ENCODE assay signal across 18 cellular contexts in genomic region chr9:131880828-131881227, GRCh38.
DNase-seq lines count a peak whose midpoint lies in the region; ATAC-seq, FAIRE-seq and TF ChIP-seq lines count a peak whose summit lies in the region.
"Had no signal": no experiment of that assay in that cellular context is flagged by ENCODE, and none has a peak within 500 bp of the region (broad histone marks: within the 10 kb centered on the region; RNA-seq: fewer than 3 reads in every experiment).

No MANE protein-coding gene starts in this region.

- H4K20me1 ChIP-seq in BLaER1 treated with 17β-estradiol and CSF1 and Interleukin-3, amounts not matched to agents 10 nM and 100 nM: peaks cover 0 to 12% (median 0%) of the 10 kb centered on the region in 11 experiments; a peak in 5 of 22 replicates
- no peaks in the 10 kb centered on the region for H4K20me1 ChIP-seq in H1 (replicated peaks in 1 of 2; ENCODE audit: control insufficient read depth in 1 of 2, insufficient read depth in 2 of 2, low read length in 2 of 2)

- no peak overlapping the region for H3K4me3 Mint-ChIP-seq in progenitor cell of endocrine pancreas (ENCODE audit: low read depth)
- H3K4me3 Mint-ChIP-seq: CD4-positive, CD25-positive, alpha-beta regulatory T cell had no signal

- H3K27ac Mint-ChIP-seq in progenitor cell of endocrine pancreas: no peak overlapping the region
- H3K27ac Mint-ChIP-seq in activated naive CD4-positive, alpha-beta T cell treated with anti-CD3 and anti-CD28 coated beads, Interleukin-2, amount 50 U/mL, for 72 hours: no peak overlapping the region
- H3K27ac Mint-ChIP-seq: CD4-positive, CD25-positive, alpha-beta regulatory T cell had no signal

- H2BK5ac ChIP-seq in H1 (ENCODE audit: low read depth, low read length): no peak overlapping the region

- ATAC-seq in activated naive CD4-positive, alpha-beta T cell treated with anti-CD3 and anti-CD28 coated beads, Interleukin-2, amount 50 U/mL, for 72 hours: no peak
- ATAC-seq: K562 had no signal

- peak overlapping the region; percentile 56 to 90 (median 80) for H3K4me2 ChIP-seq in BLaER1 treated with 17β-estradiol and CSF1 and Interleukin-3, amounts not matched to agents 10 nM and 100 nM
- H3K4me2 ChIP-seq in H1 (ENCODE audit: insufficient read depth in 1 of 2, low read depth in 2 of 2, low read length in 2 of 2): peak overlapping the region; percentile 25 to 33; a peak in 3 of 4 replicates

- TF ChIP-seq POLR2A in H1 (IDR thresholded peaks at IDR 0.05; ENCODE audit: control extremely low read depth in 1 of 2, low read depth in 2 of 2, low read length in 2 of 2): no peak
- TF ChIP-seq POLR2A in breast epithelium (IDR thresholded peaks at IDR 0.05): no peak

- no peak overlapping the region for H4K91ac ChIP-seq in H1 (replicated peaks; ENCODE audit: insufficient read length, low read length)

- H2AK5ac ChIP-seq in H1 (ENCODE audit: low read depth, low read length): no peak overlapping the region; the same call in 1 of the 2 replicates

- no peak overlapping the region for H3K27ac ChIP-seq in BLaER1 treated with 17β-estradiol and CSF1 and Interleukin-3, amounts not matched to agents 10 nM and 100 nM
- H3K27ac ChIP-seq in HUES48 (ENCODE audit: low read depth, low read length) (peak overlapping the region; percentile 59), H1 (ENCODE audit: low read depth, low read length) (no peak overlapping the region), iPS-20b (ENCODE audit: low read length) (no peak overlapping the region), breast epithelium (no peak overlapping the region)

- H4K5ac ChIP-seq in H1 (ENCODE audit: insufficient read length, low read depth, low read length): peak overlapping the region; percentile 44

- H3K79me1 ChIP-seq in H1 (ENCODE audit: low read depth, low read length): no peaks in the 10 kb centered on the region

- no peaks in the 10 kb centered on the region for H3K23me2 ChIP-seq in H1 (ENCODE audit: low read depth, low read length)

- H2BK15ac ChIP-seq in H1 (ENCODE audit: low read length): no peak overlapping the region

- H3K4me1 ChIP-seq in BLaER1 treated with 17β-estradiol and CSF1 and Interleukin-3, amounts not matched to agents 10 nM and 100 nM: peaks cover 46 to 85% (median 79%) of the 10 kb centered on the region in 10 experiments
- peaks cover 15% of the 10 kb centered on the region for H3K4me1 ChIP-seq in HUES48 (ENCODE audit: control insufficient read depth, insufficient read depth, low read length)
- peaks cover 0 to 6% (median 5%) of the 10 kb centered on the region in 4 experiments; a peak in 4 of 7 replicates for H3K4me1 ChIP-seq in H1 (replicated peaks in 1 of 4; ENCODE audit: control insufficient read depth in 3 of 4, insufficient read depth in 4 of 4, low read length in 3 of 4)
- H3K4me1 ChIP-seq in iPS-20b (ENCODE audit: insufficient read depth, low read length): peaks cover 10% of the 10 kb centered on the region
- no peaks in the 10 kb centered on the region for H3K4me1 ChIP-seq in breast epithelium
- H3K4me1 ChIP-seq: Caco-2 had no signal

- no peak overlapping the region for H2BK12ac ChIP-seq in H1 (ENCODE audit: low read depth, low read length)

- no peak for TF ChIP-seq EP300 in H1 (IDR thresholded peaks at IDR 0.05; ENCODE audit: borderline replicate concordance in 1 of 2, low read depth in 2 of 2, low read length in 2 of 2)

- H2AFZ ChIP-seq in H1 (ENCODE audit: low read length): no peak overlapping the region

- peaks cover 2% of the 10 kb centered on the region for H3K4me1 Mint-ChIP-seq in progenitor cell of endocrine pancreas (ENCODE audit: low read depth)

- TF ChIP-seq RAD21 in H1 (IDR thresholded peaks at IDR 0.05 in 1 of 2, conservative IDR thresholded peaks at IDR 0.05 in 1 of 2; ENCODE audit: low read depth in 2 of 2, low read length in 2 of 2): no peak

- TF ChIP-seq CTCF in H1 (IDR thresholded peaks at IDR 0.05; ENCODE audit: control extremely low read depth in 1 of 3, insufficient read depth in 1 of 3, low read depth in 1 of 3, low read length in 3 of 3) (no peak), progenitor cell of endocrine pancreas (IDR thresholded peaks at IDR 0.05; ENCODE audit: unreplicated experiment) (no peak), breast epithelium (IDR thresholded peaks at IDR 0.05) (no peak)

- H3K79me2 ChIP-seq in H1 (ENCODE audit: control insufficient read depth in 1 of 2, insufficient read depth in 2 of 2, low read length in 2 of 2): no peaks in the 10 kb centered on the region

- no peak overlapping the region for H3K14ac ChIP-seq in H1 (ENCODE audit: insufficient read length)

- no peak overlapping the region for H3K4ac ChIP-seq in H1 (replicated peaks; ENCODE audit: insufficient read length, low read depth, low read length)

- no peak overlapping the region for H3K56ac ChIP-seq in H1 (replicated peaks; ENCODE audit: insufficient read length, low read depth, low read length)

- no peaks in the 10 kb centered on the region for H3K9me3 ChIP-seq in BLaER1 treated with 17β-estradiol and CSF1 and Interleukin-3, amounts not matched to agents 10 nM and 100 nM (replicated peaks in 1 of 11)
- no peaks in the 10 kb centered on the region for H3K9me3 ChIP-seq in HUES48 (ENCODE audit: control insufficient read depth, insufficient read depth, low read length)
- H3K9me3 ChIP-seq in H1 (ENCODE audit: insufficient read depth in 2 of 2, low read depth in 1 of 2, low read length in 1 of 2): no peaks in the 10 kb centered on the region
- H3K9me3 ChIP-seq in iPS-20b (ENCODE audit: insufficient read depth, low read depth, low read length): no peaks in the 10 kb centered on the region
- no peaks in the 10 kb centered on the region for H3K9me3 ChIP-seq in breast epithelium
- H3K9me3 ChIP-seq: Caco-2 had no signal

- H3K36me3 Mint-ChIP-seq in progenitor cell of endocrine pancreas (ENCODE audit: insufficient read depth): no peaks in the 10 kb centered on the region
- H3K36me3 Mint-ChIP-seq in activated naive CD4-positive, alpha-beta T cell treated with anti-CD3 and anti-CD28 coated beads, Interleukin-2, amount 50 U/mL, for 72 hours: no peaks in the 10 kb centered on the region

- 0 out of 2 replicates have a peak overlapping the region, but pooled peaks have one; percentile 6 for H3K18ac ChIP-seq in H1 (ENCODE audit: extremely low read depth, low read length)

- CTCF ChIA-PET in H1 (lab: Charles Lee; ENCODE audit: partially characterized antibody): interaction anchor here (0.9 to 4.6 kb wide), 3 partner anchors 8 to 12 kb away, joined by 3 to 16 read pairs (median 4); no protein-coding TSS in a partner anchor

- no peak overlapping the region for H3K9ac ChIP-seq in BLaER1 treated with 17β-estradiol and CSF1 and Interleukin-3, amounts not matched to agents 10 nM and 100 nM
- H3K9ac ChIP-seq in HUES48 (ENCODE audit: low read depth, low read length) (no peak overlapping the region), H1 (replicated peaks in 1 of 4; ENCODE audit: extremely low read depth in 1 of 4, low read depth in 3 of 4, low read length in 3 of 4) (no peak overlapping the region), iPS-20b (ENCODE audit: low read depth, low read length) (no peak overlapping the region)

- no peak for FAIRE-seq in H1 (lab: Jason Lieb, UNC)
- FAIRE-seq: D721Med, G401.6, GM12891, H54, K562 had no signal

- H3K4me3 ChIP-seq in BLaER1 treated with 17β-estradiol and CSF1 and Interleukin-3, amounts not matched to agents 10 nM and 100 nM: no peak overlapping the region
- H3K4me3 ChIP-seq in HUES48 (ENCODE audit: low read depth, low read length) (peak overlapping the region; percentile 23; the same call in 1 of the 2 replicates), H1 (ENCODE audit: extremely low read depth in 1 of 4, insufficient read depth in 2 of 4, low read depth in 3 of 4, low read length in 4 of 4) (no peak overlapping the region), iPS-20b (ENCODE audit: low read length) (peak overlapping the region; percentile 19), breast epithelium (no peak overlapping the region)
- H3K4me3 ChIP-seq: K562 had no signal

- H3K27me3 Mint-ChIP-seq in progenitor cell of endocrine pancreas: no peaks in the 10 kb centered on the region
- H3K27me3 Mint-ChIP-seq: CD4-positive, CD25-positive, alpha-beta regulatory T cell had no signal

- no peak overlapping the region for H3K23ac ChIP-seq in H1 (ENCODE audit: insufficient read length)

- H2BK120ac ChIP-seq in H1 (replicated peaks; ENCODE audit: low read depth, low read length): no peak overlapping the region

- no peaks in the 10 kb centered on the region for H3K9me3 Mint-ChIP-seq in progenitor cell of endocrine pancreas (ENCODE audit: low read depth)
- H3K9me3 Mint-ChIP-seq in activated naive CD4-positive, alpha-beta T cell treated with anti-CD3 and anti-CD28 coated beads, Interleukin-2, amount 50 U/mL, for 72 hours: no peaks in the 10 kb centered on the region

- H4K8ac ChIP-seq in H1 (ENCODE audit: extremely low read depth, insufficient read depth, low read length): no peak overlapping the region

- peaks cover 0 to 12% (median 0%) of the 10 kb centered on the region in 11 experiments; a peak in 3 of 22 replicates for H3K36me3 ChIP-seq in BLaER1 treated with 17β-estradiol and CSF1 and Interleukin-3, amounts not matched to agents 10 nM and 100 nM
- H3K36me3 ChIP-seq in HUES48 (ENCODE audit: control insufficient read depth, insufficient read depth, low read length): no peaks in the 10 kb centered on the region
- no peaks in the 10 kb centered on the region for H3K36me3 ChIP-seq in H1 (ENCODE audit: control insufficient read depth in 2 of 4, insufficient read depth in 4 of 4, low read length in 3 of 4)
- no peaks in the 10 kb centered on the region for H3K36me3 ChIP-seq in iPS-20b (ENCODE audit: insufficient read depth, low read depth, low read length)
- no peaks in the 10 kb centered on the region for H3K36me3 ChIP-seq in breast epithelium

- POLR2A ChIA-PET in H1 (lab: Charles Lee; ENCODE audit: partially characterized antibody): interaction anchor here (0.6 kb wide), 1 partner anchor 29 kb away, joined by 3 read pairs; no protein-coding TSS in a partner anchor

- DNase-seq in H1 (ENCODE audit: low read depth in 1 of 2, low spot score in 2 of 2) (no peak), HCEC 1CT (no peak), progenitor cell of endocrine pancreas (ENCODE audit: low spot score, unreplicated experiment) (no peak), breast epithelium (ENCODE audit: low spot score in 2 of 2) (no peak)
- DNase-seq in activated naive CD4-positive, alpha-beta T cell treated with anti-CD3 and anti-CD28 coated beads, Interleukin-2, amount 50 U/mL, for 72 hours (ENCODE audit: low spot score in 2 of 2): no peak
- DNase-seq: 8988T; C1 segment of cervical spinal cord; Caco-2; CD4-positive, CD25-positive, alpha-beta regulatory T cell; IMR-90 had no signal

- H3K27me3 ChIP-seq in BLaER1 treated with 17β-estradiol and CSF1 and Interleukin-3, amounts not matched to agents 10 nM and 100 nM: no peaks in the 10 kb centered on the region
- no peaks in the 10 kb centered on the region for H3K27me3 ChIP-seq in HUES48 (ENCODE audit: control insufficient read depth, insufficient read depth, low read length)
- H3K27me3 ChIP-seq in H1 (replicated peaks in 1 of 4; ENCODE audit: control insufficient read depth in 3 of 4, extremely low read depth in 1 of 4, insufficient read depth in 3 of 4, low read length in 3 of 4): no peaks in the 10 kb centered on the region
- H3K27me3 ChIP-seq in iPS-20b (ENCODE audit: insufficient read depth, low read length): no peaks in the 10 kb centered on the region
- H3K27me3 ChIP-seq in breast epithelium: no peaks in the 10 kb centered on the region

- no peak overlapping the region for H2BK20ac ChIP-seq in H1 (ENCODE audit: low read length)

- intact Hi-C loops in breast epithelium (cut with DNase I; ENCODE audit: low total_unique reads): no loop called here

Comparison
In these comparisons a context has a peak if more than half of its experiments do, and no peak if none do; other contexts are left out.
1. H3K4me3 ChIP-seq: peak in HUES48 (single experiment) and iPS-20b (single experiment); none in BLaER1 treated with 17β-estradiol and CSF1 and Interleukin-3, amounts not matched to agents 10 nM and 100 nM (0 of 10), H1 (0 of 4) and breast epithelium (0 of 3).